8 cellular contexts compared by ENCODE assay signal in the genomic region with DNA sequence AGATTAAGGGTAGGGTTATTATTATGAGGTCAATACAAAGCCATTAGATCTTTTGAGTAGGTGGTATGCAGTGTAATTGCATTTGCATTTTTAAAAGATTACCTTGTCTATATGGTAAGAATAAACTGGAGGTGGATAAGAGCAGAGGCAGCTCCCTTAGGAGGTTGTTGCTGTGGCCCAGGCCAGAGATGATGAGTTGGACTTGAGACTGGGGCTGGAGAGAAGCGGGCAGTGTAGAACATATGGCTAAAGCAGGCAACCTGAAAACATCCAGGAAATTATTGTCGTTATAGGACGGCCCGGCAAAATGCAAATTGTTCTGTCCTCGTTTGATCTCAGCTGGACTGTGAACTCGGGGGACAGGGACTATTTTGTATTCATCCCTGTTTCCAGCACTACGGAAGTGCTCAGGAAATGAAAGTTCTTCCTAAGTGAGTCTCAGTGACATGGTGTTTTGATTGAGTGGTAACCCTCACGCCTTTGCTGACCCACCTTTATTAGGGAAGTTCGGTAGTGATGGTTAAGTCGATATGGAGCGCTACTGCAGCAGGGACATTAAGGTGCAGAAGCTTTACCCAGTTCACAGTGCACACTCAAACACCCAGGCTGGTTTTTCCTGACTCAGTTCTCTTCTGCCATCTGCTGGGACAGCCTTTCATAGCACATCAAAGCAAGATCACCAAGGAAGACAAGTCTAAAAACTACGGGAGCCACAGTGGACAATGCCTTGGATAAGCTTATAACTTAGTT. TPM values are rescaled to one million over a fixed set of nuclear protein-coding genes. Genes with fewer than 3 reads are reported as not detected.
A peak's percentile ranks its signal among the peaks of the same experiment; 100 is the strongest.
DNase-seq lines count a peak whose midpoint lies in the region; ATAC-seq and TF ChIP-seq lines count a peak whose summit lies in the region.

No MANE protein-coding gene starts in this region.

- in situ Hi-C loops in Caki2 (cut with HindIII; ENCODE audit: low pct_unique_long_range_greater_than_20kb, low sequenced_read_pairs), result loop anchor here (10.0 kb wide), 1 partner anchor 215 kb away; no protein-coding TSS in a partner anchor

- H3K9ac ChIP-seq in NT2/D1 (ENCODE audit: insufficient read length, low read depth), result no peak overlapping the region

- H3K4me3 Mint-ChIP-seq in activated T-helper 2 cell treated with anti-CD3 and anti-CD28 coated beads, Interferon-gamma antibody, Interleukin-2, Interleukin-4, amounts not matched to agents 10 μg/mL and 5 μg/mL and 100 μg/mL, durations not matched to agents 14 hours and 24 hours and 36 hours (ENCODE audit: low read depth), result no peak overlapping the region

- H3K4me1 ChIP-seq in NT2/D1 (ENCODE audit: insufficient read depth, insufficient read length), result peaks cover 3% of the 10 kb centered on the region

- peaks cover 8% of the 10 kb centered on the region for H3K9me3 Mint-ChIP-seq in activated T-helper 2 cell treated with anti-CD3 and anti-CD28 coated beads, Interferon-gamma antibody, Interleukin-2, Interleukin-4, amounts not matched to agents 10 μg/mL and 5 μg/mL and 100 μg/mL, durations not matched to agents 14 hours and 24 hours and 36 hours

- intact Hi-C loops in activated T-helper 2 cell treated with anti-CD3 and anti-CD28 coated beads, Interferon-gamma antibody, Interleukin-2, Interleukin-4, amounts not matched to agents 10 μg/mL and 5 μg/mL and 100 μg/mL, durations not matched to agents 14 hours and 24 hours and 36 hours (cut with micrococcal nuclease), result loop anchor here (1.0 kb wide), 1 partner anchor 93 kb away; no protein-coding TSS in a partner anchor

- ATAC-seq in GM19455 (IDR thresholded peaks at IDR 0.05; ENCODE audit: unreplicated experiment) (peak; percentile 74), omental fat pad (ENCODE audit: low FRiP score) (peak; percentile 71), HG02870 (IDR thresholded peaks at IDR 0.05; ENCODE audit: unreplicated experiment) (no peak)

- no peak overlapping the region for H3K4me3 ChIP-seq in NT2/D1 (ENCODE audit: insufficient read length, low read depth)

- H3K36me3 ChIP-seq in NT2/D1 (ENCODE audit: insufficient read depth, insufficient read length, low read length), result no peaks in the 10 kb centered on the region

- no peaks in the 10 kb centered on the region for H3K36me3 Mint-ChIP-seq in activated T-helper 2 cell treated with anti-CD3 and anti-CD28 coated beads, Interferon-gamma antibody, Interleukin-2, Interleukin-4, amounts not matched to agents 10 μg/mL and 5 μg/mL and 100 μg/mL, durations not matched to agents 14 hours and 24 hours and 36 hours (ENCODE audit: low read depth)

- H3K27ac Mint-ChIP-seq in activated T-helper 2 cell treated with anti-CD3 and anti-CD28 coated beads, Interferon-gamma antibody, Interleukin-2, Interleukin-4, amounts not matched to agents 10 μg/mL and 5 μg/mL and 100 μg/mL, durations not matched to agents 14 hours and 24 hours and 36 hours, result no peak overlapping the region

- TF ChIP-seq CTCF in omental fat pad (IDR thresholded peaks at IDR 0.05), result no peak

- DNase-seq in Caki2 (ENCODE audit: low read depth) (peak; percentile 50), HT-29 (ENCODE audit: low spot score) (peak; percentile 91), NT2/D1 (ENCODE audit: low read depth, low spot score) (peak; percentile 50), fibroblast of the conjunctiva (ENCODE audit: low read depth) (peak; percentile 55), omental fat pad (ENCODE audit: low spot score) (peak; percentile 28)
- DNase-seq in activated T-helper 2 cell treated with anti-CD3 and anti-CD28 coated beads, Interferon-gamma antibody, Interleukin-2, Interleukin-4, amounts not matched to agents 10 μg/mL and 5 μg/mL and 100 μg/mL, durations not matched to agents 14 hours and 24 hours and 36 hours (ENCODE audit: low spot score), result peak; percentile 61

- peaks cover 20% of the 10 kb centered on the region for H3K4me1 Mint-ChIP-seq in activated T-helper 2 cell treated with anti-CD3 and anti-CD28 coated beads, Interferon-gamma antibody, Interleukin-2, Interleukin-4, amounts not matched to agents 10 μg/mL and 5 μg/mL and 100 μg/mL, durations not matched to agents 14 hours and 24 hours and 36 hours (ENCODE audit: low read depth)

- peaks cover 30% of the 10 kb centered on the region for H3K27me3 Mint-ChIP-seq in activated T-helper 2 cell treated with anti-CD3 and anti-CD28 coated beads, Interferon-gamma antibody, Interleukin-2, Interleukin-4, amounts not matched to agents 10 μg/mL and 5 μg/mL and 100 μg/mL, durations not matched to agents 14 hours and 24 hours and 36 hours (ENCODE audit: low read depth)

- H3K9me3 ChIP-seq in NT2/D1 (ENCODE audit: insufficient read depth, low read length), result no peaks in the 10 kb centered on the region

- peaks cover 4% of the 10 kb centered on the region for H3K27me3 ChIP-seq in NT2/D1 (ENCODE audit: insufficient read depth, insufficient read length)

RNA-seq across cellular contexts. Expression of a gene that starts 27.2 kb away (rescaled TPM):
- total RNA-seq in Caki2 (2014; rRNA removed; shearing (Covaris generic); ENCODE audit: low replicate concordance), result 22.4 and 44.7 TPM in 2 replicates
- total RNA-seq in HT-29 (2014; rRNA removed; shearing (Covaris generic)), result 5.2 and 8.9 TPM in 2 replicates
- total RNA-seq in activated T-helper 2 cell treated with anti-CD3 and anti-CD28 coated beads, Interferon-gamma antibody, Interleukin-2, Interleukin-4, amounts not matched to agents 10 μg/mL and 5 μg/mL and 100 μg/mL, durations not matched to agents 14 hours and 24 hours and 36 hours, result 19.2 and 22.4 TPM in 2 replicates
- total RNA-seq in omental fat pad, result 10 to 100 TPM in 1 of 4 donors, 1 to 10 TPM in 3; 4.7 to 12.4 (median 8.0) TPM

RNA-seq across cellular contexts. Expression of a gene that starts 50.5 kb away (rescaled TPM):
- not detected in 2 replicates for total RNA-seq in Caki2 (2014; rRNA removed; shearing (Covaris generic); ENCODE audit: low replicate concordance)
- not detected in 2 replicates for total RNA-seq in HT-29 (2014; rRNA removed; shearing (Covaris generic))
- total RNA-seq in activated T-helper 2 cell treated with anti-CD3 and anti-CD28 coated beads, Interferon-gamma antibody, Interleukin-2, Interleukin-4, amounts not matched to agents 10 μg/mL and 5 μg/mL and 100 μg/mL, durations not matched to agents 14 hours and 24 hours and 36 hours, result 0.02 TPM in 2 replicates
- total RNA-seq in omental fat pad, result 1 to 10 TPM; 1.3 to 9.6 (median 4.2) TPM

RNA-seq across cellular contexts. Expression of a gene that starts 55.2 kb away (rescaled TPM):
- 164 and 189 TPM in 2 replicates for total RNA-seq in Caki2 (2014; rRNA removed; shearing (Covaris generic); ENCODE audit: low replicate concordance)
- 228 and 230 TPM in 2 replicates for total RNA-seq in HT-29 (2014; rRNA removed; shearing (Covaris generic))
- 91.8 and 95.2 TPM in 2 replicates for total RNA-seq in activated T-helper 2 cell treated with anti-CD3 and anti-CD28 coated beads, Interferon-gamma antibody, Interleukin-2, Interleukin-4, amounts not matched to agents 10 μg/mL and 5 μg/mL and 100 μg/mL, durations not matched to agents 14 hours and 24 hours and 36 hours
- total RNA-seq in omental fat pad, result 10 to 100 TPM in 2 of 4 donors, 1 to 10 TPM in 2; 3.5 to 26.2 (median 11.9) TPM

Comparison
In these comparisons a context has a peak if more than half of its experiments do, and no peak if none do; other contexts are left out.
1. DNase-seq: peak in every context shown above with its lines; median percentile 91 in HT-29; 61 in activated T-helper 2 cell treated with anti-CD3 and anti-CD28 coated beads, Interferon-gamma antibody, Interleukin-2, Interleukin-4, amounts not matched to agents 10 μg/mL and 5 μg/mL and 100 μg/mL, durations not matched to agents 14 hours and 24 hours and 36 hours; 55 in fibroblast of the conjunctiva; 50 in Caki2; 50 in NT2/D1; 28 in omental fat pad.